8 cellular contexts compared by ENCODE assay signal in genomic region chr14:64910847-64911495, GRCh38. TPM values are rescaled to one million over a fixed set of nuclear protein-coding genes. Genes with fewer than 3 reads are reported as not detected.
DNase-seq lines count a peak whose midpoint lies in the region; TF ChIP-seq lines count a peak whose summit lies in the region.

No MANE protein-coding gene starts in this region.

- H3K9me3 ChIP-seq in colonic mucosa (no peaks in the 10 kb centered on the region), tibial artery (no peaks in the 10 kb centered on the region)

- DNase-seq in DMS 273 (lab: John Stamatoyannopoulos, UW; ENCODE audit: unreplicated experiment) (peak; percentile 60), DMS 273 treated with DMSO at 0.1 percent for 48 hours (lab: John Stamatoyannopoulos, UW) (no peak), NCI-H345 (lab: John Stamatoyannopoulos, UW) (peak; percentile 15), colonic mucosa (no peak), skeletal muscle cell (ENCODE audit: low read depth) (peak; percentile 16), tibial artery (no peak)
- DNase-seq in stimulated activated CD4-positive, alpha-beta T cell treated with anti-CD3 and anti-CD28 coated beads, Interleukin-4, amount 100 ng/mL, for 24 hours: no peak
- DNase-seq in activated naive CD4-positive, alpha-beta T cell treated with Interleukin-2 at 50 U/mL for 16 hours: no peak

- H3K4me3 ChIP-seq in colonic mucosa (no peak overlapping the region), skeletal muscle cell (ENCODE audit: low read depth, low read length) (no peak overlapping the region), tibial artery (no peak overlapping the region)

- H3K27me3 ChIP-seq in colonic mucosa (no peaks in the 10 kb centered on the region), tibial artery (no peaks in the 10 kb centered on the region)

- intact Hi-C loops in colonic mucosa (cut with DNase I): loop anchor here (10.0 kb wide), 1 partner anchor 74 kb away; the partner anchor contains the start of gene FNTB
- intact Hi-C loops in tibial artery (cut with DNase I; ENCODE audit: low total_unique reads): loop anchor here (5.0 kb wide), 1 partner anchor 76 kb away; the partner anchor contains the start of gene FNTB

- H3K9ac ChIP-seq in colonic mucosa (ENCODE audit: low read depth in 2 of 2, low read length in 2 of 2): no peak overlapping the region

- peaks cover 6% of the 10 kb centered on the region for H3K4me1 ChIP-seq in colonic mucosa
- peaks cover 0 to 15% (median 11%) of the 10 kb centered on the region in 4 donors for H3K4me1 ChIP-seq in tibial artery

- no peaks in the 10 kb centered on the region for H3K36me3 ChIP-seq in colonic mucosa
- no peaks in the 10 kb centered on the region for H3K36me3 ChIP-seq in tibial artery

- H3K27ac ChIP-seq in colonic mucosa (no peak overlapping the region), tibial artery (no peak overlapping the region)

- TF ChIP-seq CTCF in colonic mucosa (IDR thresholded peaks at IDR 0.05) (peak; percentile 48), tibial artery (IDR thresholded peaks at IDR 0.05) (peak in 1 of 2 experiments; percentile 13)

RNA-seq across cellular contexts. Expression of gene CHURC1, which starts 3.3 kb away (rescaled TPM):
- 10 to 100 TPM; 46.5 to 57.7 TPM for total RNA-seq in colonic mucosa

RNA-seq across cellular contexts. Expression of gene SPTB, which starts 31.3 kb away (rescaled TPM):
- total RNA-seq in colonic mucosa: under 1 TPM; 0.42 to 0.52 TPM

RNA-seq across cellular contexts. Expression of gene GPX2, which starts 31.6 kb away (rescaled TPM):
- total RNA-seq in colonic mucosa: 100 to 1,000 TPM; 489 to 682 TPM

Comparison
In these comparisons a context has a peak if more than half of its experiments do, and no peak if none do; other contexts are left out.
1. DNase-seq: peak in DMS 273 (single experiment), NCI-H345 (single experiment) and skeletal muscle cell (single experiment); none in DMS 273 treated with DMSO at 0.1 percent for 48 hours (single experiment), colonic mucosa (single experiment), stimulated activated CD4-positive, alpha-beta T cell treated with anti-CD3 and anti-CD28 coated beads, Interleukin-4, amount 100 ng/mL, for 24 hours (single experiment), activated naive CD4-positive, alpha-beta T cell treated with Interleukin-2 at 50 U/mL for 16 hours (single experiment) and tibial artery (0 of 2).